8 cellular contexts compared by ENCODE assay signal in genomic region chr4:337932-338758, GRCh38. TPM values are rescaled to one million over a fixed set of nuclear protein-coding genes. Genes with fewer than 3 reads are reported as not detected.
A peak's percentile ranks its signal among the peaks of the same experiment; 100 is the strongest.
DNase-seq lines count a peak whose midpoint lies in the region; ATAC-seq and TF ChIP-seq lines count a peak whose summit lies in the region.

No MANE protein-coding gene starts in this region.

- ATAC-seq in HG03039 (IDR thresholded peaks at IDR 0.05; ENCODE audit: unreplicated experiment) (peak; percentile 24), right lobe of liver (peak; percentile 33 to 51 (median 42))

- peaks cover 0 to 4% (median 0%) of the 10 kb centered on the region in 4 donors for H3K36me3 ChIP-seq in right lobe of liver

- peak; percentile 9 for TF ChIP-seq POLR2A in right lobe of liver (IDR thresholded peaks at IDR 0.05)

- peaks cover 0 to 22% (median 7%) of the 10 kb centered on the region in 4 donors for H3K9me3 ChIP-seq in right lobe of liver

- H3K27ac ChIP-seq in caudate nucleus (ENCODE audit: low read depth, low read length) (peak overlapping the region; percentile 60), right lobe of liver (peak overlapping the region; percentile 81 to 88 (median 85))

- TF ChIP-seq CTCF in right lobe of liver (IDR thresholded peaks at IDR 0.05): no peak

- intact Hi-C loops in right lobe of liver (cut with DNase I): no loop called here

- H3K27me3 ChIP-seq in right lobe of liver: no peaks in the 10 kb centered on the region

- WGBS in right lobe of liver (ENCODE audit: insufficient coverage, low coverage, low lambda C conversion rate, missing lambda C conversion rate): 4% methylated on average over 25 of the region's 52 CpGs

- DNase-seq in NCI-H1417 (lab: John Stamatoyannopoulos, UW) (peak in 2 of 3 experiments; percentile 69 to 74), NCI-H1417 treated with DMSO at 0.1 percent for 48 hours (lab: John Stamatoyannopoulos, UW) (no peak), T-helper 9 cell (peak; percentile 30), caudate nucleus (lab: John Stamatoyannopoulos, UW) (peak in 44 of 61 donors; percentile 23 to 85 (median 60)), right lobe of liver (peak in 2 of 3 donors; percentile 53 to 65), HuH-7 (ENCODE audit: low spot score) (no peak)
- peak; percentile 25 to 52 (median 41) for DNase-seq in stimulated activated CD4-positive, alpha-beta T cell treated with anti-CD3 and anti-CD28 coated beads, TNF-alpha, amount 100 ng/mL, for 4 hours (ENCODE audit: low read depth in 3 of 3)

- peak overlapping the region; percentile 83 to 97 (median 95) for H3K4me3 ChIP-seq in right lobe of liver

- peaks cover 0 to 7% (median 0%) of the 10 kb centered on the region in 4 donors for H3K4me1 ChIP-seq in right lobe of liver

RNA-seq across cellular contexts. Expression of gene ZNF141, which starts 0.5 kb away (rescaled TPM):
- total RNA-seq in right lobe of liver: 1 to 10 TPM; 6.7 to 8.9 (median 7.6) TPM

RNA-seq across cellular contexts. Expression of gene ZNF732, which starts 32.9 kb away (rescaled TPM):
- not detected for total RNA-seq in right lobe of liver

Comparison
In these comparisons a context has a peak if more than half of its experiments do, and no peak if none do; other contexts are left out.
1. DNase-seq: peak in NCI-H1417 (2 of 3), T-helper 9 cell (single experiment), caudate nucleus (44 of 61), right lobe of liver (2 of 3) and stimulated activated CD4-positive, alpha-beta T cell treated with anti-CD3 and anti-CD28 coated beads, TNF-alpha, amount 100 ng/mL, for 4 hours (3 of 3); none in NCI-H1417 treated with DMSO at 0.1 percent for 48 hours (single experiment) and HuH-7 (single experiment).